In the genomic region with DNA sequence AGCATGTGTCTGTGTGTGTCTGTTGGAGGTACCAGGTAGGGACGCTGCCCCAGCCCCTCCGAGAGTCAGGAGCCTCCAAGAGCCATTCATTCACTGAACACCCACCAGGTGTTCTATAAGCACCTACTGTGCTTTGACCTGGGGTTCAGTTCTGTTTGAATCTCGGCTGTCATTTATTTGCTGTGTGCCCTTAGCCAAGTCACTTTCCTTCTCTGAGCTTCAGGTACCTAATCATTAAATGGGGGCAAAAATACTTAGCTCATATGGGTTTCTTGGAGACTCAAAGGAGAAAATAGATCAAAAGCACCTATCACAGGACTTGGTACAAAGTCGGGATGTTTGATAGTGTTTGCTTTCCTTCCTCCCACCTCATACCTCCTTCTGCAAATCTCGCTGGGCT, we compare ENCODE assay signal across 14 cellular contexts. TPM values are rescaled to one million over a fixed set of nuclear protein-coding genes. Genes with fewer than 3 reads are reported as not detected.
DNase-seq lines count a peak whose midpoint lies in the region; ATAC-seq and TF ChIP-seq lines count a peak whose summit lies in the region.
"Had no signal": no experiment of that assay in that cellular context is flagged by ENCODE, and none has a peak within 500 bp of the region (broad histone marks: within the 10 kb centered on the region; RNA-seq: fewer than 3 reads in every experiment).

No MANE protein-coding gene starts in this region.

- DNase-seq in right atrium auricular region (ENCODE audit: low spot score) (no peak), left ventricle myocardium superior (no peak), neural progenitor cell (ENCODE audit: low spot score) (no peak)
- no peak for DNase-seq in activated CD8-positive, alpha-beta memory T cell treated with anti-CD3 and anti-CD28 coated beads, Interleukin-2, amount 10 ng/mL, durations not matched to agents 7 days and 5 days
- DNase-seq: 8988T, H7, NCI-H1048, NCI-H1436 treated with DMSO at 0.1 percent for 48 hours, NCI-H2029 treated with DMSO at 0.1 percent for 48 hours, SJCRH30 had no signal

- no peaks in the 10 kb centered on the region for H3K36me3 ChIP-seq in right atrium auricular region
- no peaks in the 10 kb centered on the region for H3K36me3 ChIP-seq in neural progenitor cell
- H3K36me3 ChIP-seq: BE2C, SJCRH30 had no signal

- no peaks in the 10 kb centered on the region for H3K79me2 ChIP-seq in neural progenitor cell (ENCODE audit: low read depth)

- ATAC-seq in left ventricle myocardium superior = no peak
- ATAC-seq in activated CD8-positive, alpha-beta memory T cell treated with anti-CD3 and anti-CD28 coated beads, Interleukin-2, amount 10 ng/mL, durations not matched to agents 7 days and 5 days = no peak
- ATAC-seq: CD8-positive, alpha-beta T cell had no signal

- peaks cover 59% of the 10 kb centered on the region for H3K4me1 Mint-ChIP-seq in neural progenitor cell
- no peaks in the 10 kb centered on the region for H3K4me1 Mint-ChIP-seq in activated CD8-positive, alpha-beta memory T cell treated with anti-CD3 and anti-CD28 coated beads, Interleukin-2, amount 10 ng/mL, durations not matched to agents 7 days and 5 days

- H3K4me1 ChIP-seq in right atrium auricular region (peaks cover 0 to 37% of the 10 kb centered on the region in 2 donors), neural progenitor cell (peaks cover 48% of the 10 kb centered on the region)

- no peak overlapping the region for H3K9ac ChIP-seq in neural progenitor cell
- H3K9ac ChIP-seq: KMS-11 had no signal

- H3K9me3 Mint-ChIP-seq in neural progenitor cell = peaks cover 2% of the 10 kb centered on the region
- H3K9me3 Mint-ChIP-seq in activated CD8-positive, alpha-beta memory T cell treated with anti-CD3 and anti-CD28 coated beads, Interleukin-2, amount 10 ng/mL, durations not matched to agents 7 days and 5 days (ENCODE audit: low read depth) = no peaks in the 10 kb centered on the region
- H3K9me3 Mint-ChIP-seq: CD8-positive, alpha-beta T cell had no signal

- TF ChIP-seq CTCF in right atrium auricular region (IDR thresholded peaks at IDR 0.05) (no peak), neural progenitor cell (IDR thresholded peaks at IDR 0.05) (no peak)

- H3K9me3 ChIP-seq in right atrium auricular region = no peaks in the 10 kb centered on the region
- H3K9me3 ChIP-seq in neural progenitor cell (ENCODE audit: low read depth) = no peaks in the 10 kb centered on the region
- H3K9me3 ChIP-seq: BE2C, SJCRH30 had no signal

- H3F3A ChIP-seq in neural progenitor cell (ENCODE audit: low read depth) = peaks cover 43% of the 10 kb centered on the region

- peak overlapping the region; percentile 77 for H3K4me3 Mint-ChIP-seq in neural progenitor cell
- H3K4me3 Mint-ChIP-seq in activated CD8-positive, alpha-beta memory T cell treated with anti-CD3 and anti-CD28 coated beads, Interleukin-2, amount 10 ng/mL, durations not matched to agents 7 days and 5 days = no peak overlapping the region
- H3K4me3 Mint-ChIP-seq: CD8-positive, alpha-beta T cell had no signal

- H3K36me3 Mint-ChIP-seq in neural progenitor cell = no peaks in the 10 kb centered on the region
- H3K36me3 Mint-ChIP-seq in activated CD8-positive, alpha-beta memory T cell treated with anti-CD3 and anti-CD28 coated beads, Interleukin-2, amount 10 ng/mL, durations not matched to agents 7 days and 5 days = no peaks in the 10 kb centered on the region
- H3K36me3 Mint-ChIP-seq: CD8-positive, alpha-beta T cell had no signal

- CTCF ChIA-PET in activated CD8-positive, alpha-beta memory T cell treated with anti-CD3 and anti-CD28 coated beads, Interleukin-2, amount 10 ng/mL, durations not matched to agents 7 days and 5 days (lab: Charles Lee) = interaction anchor here (0.8 to 9.6 kb wide), 14 partner anchors 9 to 126 kb away, joined by 3 to 149 read pairs (median 4); a partner anchor contains a TSS

- peaks cover 15% of the 10 kb centered on the region for H4K20me1 ChIP-seq in neural progenitor cell (ENCODE audit: low read depth)

- intact Hi-C loops in left ventricle myocardium superior (cut with micrococcal nuclease) = loop anchor here (10.0 kb wide), 1 partner anchor 123 kb away; no protein-coding TSS in a partner anchor

- peak overlapping the region; percentile 67 for H3K4me2 ChIP-seq in neural progenitor cell
- H3K4me2 ChIP-seq: KMS-11 had no signal

- H3K4me3 ChIP-seq in right atrium auricular region = no peak overlapping the region
- H3K4me3 ChIP-seq in neural progenitor cell = no peak overlapping the region
- H3K4me3 ChIP-seq: SJCRH30 had no signal

- peak overlapping the region; percentile 72 to 80 for H3K27ac ChIP-seq in right atrium auricular region
- H3K27ac ChIP-seq in neural progenitor cell = no peak overlapping the region
- H3K27ac ChIP-seq: KMS-11, RWPE1, SJCRH30 had no signal

- H3K27me3 ChIP-seq in right atrium auricular region (no peaks in the 10 kb centered on the region), neural progenitor cell (peaks cover 53% of the 10 kb centered on the region)
- H3K27me3 ChIP-seq: BE2C had no signal

- no peak overlapping the region for H2AFZ ChIP-seq in neural progenitor cell (replicated peaks)

- H3K27me3 Mint-ChIP-seq in neural progenitor cell (ENCODE audit: insufficient read depth, low read depth) = peaks cover 31% of the 10 kb centered on the region
- H3K27me3 Mint-ChIP-seq in activated CD8-positive, alpha-beta memory T cell treated with anti-CD3 and anti-CD28 coated beads, Interleukin-2, amount 10 ng/mL, durations not matched to agents 7 days and 5 days = peaks cover 72% of the 10 kb centered on the region

- H3K27ac Mint-ChIP-seq in neural progenitor cell = peak overlapping the region; percentile 79
- H3K27ac Mint-ChIP-seq in activated CD8-positive, alpha-beta memory T cell treated with anti-CD3 and anti-CD28 coated beads, Interleukin-2, amount 10 ng/mL, durations not matched to agents 7 days and 5 days = no peak overlapping the region
- H3K27ac Mint-ChIP-seq: CD8-positive, alpha-beta T cell had no signal

RNA-seq across cellular contexts. Expression of a gene that starts 13.2 kb away (rescaled TPM):
- total RNA-seq in right atrium auricular region = not detected
- total RNA-seq in left ventricle myocardium superior = not detected
- total RNA-seq in neural progenitor cell (ENCODE audit: low replicate concordance) = 0.26 and 2.4 TPM in 2 replicates
- under 1 TPM in 1 of 2 experiments, not detected in 1; 0.09 TPM for total RNA-seq in activated CD8-positive, alpha-beta memory T cell treated with anti-CD3 and anti-CD28 coated beads, Interleukin-2, amount 10 ng/mL, durations not matched to agents 7 days and 5 days

RNA-seq across cellular contexts. Expression of a gene that starts 16.1 kb away (rescaled TPM):
- total RNA-seq in right atrium auricular region (100 to 1,000 TPM; 206 to 228 TPM), left ventricle myocardium superior (93.1 TPM), neural progenitor cell (ENCODE audit: low replicate concordance) (6.7 and 27.7 TPM in 2 replicates)
- 10 to 100 TPM; 14.2 to 24.4 TPM for total RNA-seq in activated CD8-positive, alpha-beta memory T cell treated with anti-CD3 and anti-CD28 coated beads, Interleukin-2, amount 10 ng/mL, durations not matched to agents 7 days and 5 days

RNA-seq across cellular contexts. Expression of a gene that starts 16.4 kb away (rescaled TPM):
- total RNA-seq in right atrium auricular region = 1 to 10 TPM; 1.8 to 4.3 TPM
- 1.7 TPM for total RNA-seq in left ventricle myocardium superior
- total RNA-seq in neural progenitor cell (ENCODE audit: low replicate concordance) = 0.79 and 2.3 TPM in 2 replicates
- 1 to 10 TPM; 1.8 to 2.8 TPM for total RNA-seq in activated CD8-positive, alpha-beta memory T cell treated with anti-CD3 and anti-CD28 coated beads, Interleukin-2, amount 10 ng/mL, durations not matched to agents 7 days and 5 days

RNA-seq across cellular contexts. Expression of a gene that starts 28.8 kb away (rescaled TPM):
- 10 to 100 TPM; 21.6 to 23.3 TPM for total RNA-seq in right atrium auricular region
- total RNA-seq in left ventricle myocardium superior = 21.6 TPM
- 23.8 and 49.3 TPM in 2 replicates for total RNA-seq in neural progenitor cell (ENCODE audit: low replicate concordance)
- total RNA-seq in activated CD8-positive, alpha-beta memory T cell treated with anti-CD3 and anti-CD28 coated beads, Interleukin-2, amount 10 ng/mL, durations not matched to agents 7 days and 5 days = 10 to 100 TPM; 36.5 to 42.6 TPM

RNA-seq across cellular contexts. Expression of a gene that starts 43.9 kb away (rescaled TPM):
- total RNA-seq in right atrium auricular region = 100 to 1,000 TPM; 150 to 157 TPM
- total RNA-seq in left ventricle myocardium superior = 190 TPM
- total RNA-seq in neural progenitor cell (ENCODE audit: low replicate concordance) = 31.0 and 111 TPM in 2 replicates
- under 1 TPM in 1 of 2 experiments, not detected in 1; 0.16 TPM for total RNA-seq in activated CD8-positive, alpha-beta memory T cell treated with anti-CD3 and anti-CD28 coated beads, Interleukin-2, amount 10 ng/mL, durations not matched to agents 7 days and 5 days
